In the genomic region with DNA sequence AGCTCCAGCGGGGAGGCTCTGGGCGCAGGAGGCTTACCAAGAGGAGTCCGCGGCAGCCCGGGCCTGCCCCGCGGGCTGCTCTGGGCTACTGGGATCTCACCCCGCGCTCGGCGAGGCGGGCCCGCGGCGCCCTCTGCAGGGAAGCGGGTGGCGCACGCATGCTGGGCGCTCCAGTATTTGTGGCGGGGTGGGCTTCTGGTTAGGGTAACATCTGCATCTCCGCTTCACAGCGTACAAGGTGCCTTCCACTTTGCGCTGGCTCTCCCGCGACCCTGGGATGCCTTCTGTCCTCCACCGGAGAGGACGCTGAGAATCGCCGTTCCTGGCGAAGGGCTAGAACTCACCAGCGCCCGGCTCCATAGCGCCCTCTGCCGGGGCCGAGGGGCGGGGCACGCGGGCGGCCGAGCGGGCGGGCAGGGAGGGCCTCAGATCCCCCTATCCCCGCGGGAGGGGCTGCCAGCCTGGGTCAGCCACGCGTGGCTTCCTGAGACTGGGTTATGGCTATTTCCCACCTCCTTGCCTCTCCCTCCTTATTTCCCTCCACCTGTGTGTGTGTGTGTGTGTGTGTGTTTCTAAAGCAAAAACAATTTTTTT, we compare ENCODE assay signal across 8 cellular contexts. TPM values are rescaled to one million over a fixed set of nuclear protein-coding genes. Genes with fewer than 3 reads are reported as not detected.
DNase-seq lines count a peak whose midpoint lies in the region; ATAC-seq and TF ChIP-seq lines count a peak whose summit lies in the region.

No MANE protein-coding gene starts in this region.

- peak; percentile 69 for TF ChIP-seq CTCF in AG04450 (IDR thresholded peaks at IDR 0.05; ENCODE audit: low read depth, low read length)

- H3K27me3 ChIP-seq in AG04450 (ENCODE audit: control insufficient read depth, insufficient read depth, low read length), result no peaks in the 10 kb centered on the region

- CTCF ChIA-PET in AG04450 (lab: Charles Lee), result interaction anchor here (0.6 to 2.7 kb wide), 27 partner anchors 9 to 480 kb away, joined by 3 to 16 read pairs (median 4); partner anchors contain the start of genes CTBS and PRKACB

- peak overlapping the region; percentile 66 for H3K4me3 ChIP-seq in AG04450 (ENCODE audit: low read depth, low read length)

- ATAC-seq in GM18868 (IDR thresholded peaks at IDR 0.05; ENCODE audit: unreplicated experiment) (peak; percentile 97), HG03135 (IDR thresholded peaks at IDR 0.05; ENCODE audit: unreplicated experiment) (peak; percentile 95)

- peak overlapping the region; percentile 77 for H3K27ac ChIP-seq in AG04450 (ENCODE audit: low read depth, low read length)

- DNase-seq in AG04450 (ENCODE audit: low read depth, low spot score) (no peak), NCI-H2196 treated with DMSO at 0.1 percent for 48 hours (lab: John Stamatoyannopoulos, UW; ENCODE audit: unreplicated experiment) (peak; percentile 81), cerebellar cortex (ENCODE audit: low spot score) (peak; percentile 76), kidney tubule cell (ENCODE audit: low spot score) (peak; percentile 87)
- DNase-seq in activated CD4-positive, CD25-positive, alpha-beta regulatory T cell treated with anti-CD3 and anti-CD28 coated beads, Interleukin-2, amount 50 U/mL, for 16 hours (ENCODE audit: low read depth, low spot score), result peak; percentile 60
- DNase-seq in stimulated activated CD4-positive, alpha-beta T cell treated with anti-CD3 and anti-CD28 coated beads, Interleukin-1b, Interleukin-23, amount 100 ng/mL, for 24 hours (ENCODE audit: low read depth in 4 of 4, low spot score in 1 of 4), result peak; percentile 55 to 71 (median 62)

- POLR2A ChIA-PET in AG04450 (lab: Yijun Ruan, JAX), result interaction anchor here (0.8 kb wide), 1 partner anchor 47 kb away, joined by 4 read pairs; the partner anchor contains the start of gene CTBS

- no peaks in the 10 kb centered on the region for H3K9me3 ChIP-seq in AG04450 (ENCODE audit: control insufficient read depth, insufficient read depth, low read length)

RNA-seq across cellular contexts. Expression of gene CTBS, which starts 46.6 kb away (rescaled TPM):
- polyA plus RNA-seq in AG04450 (2011; rRNA removed), result 25.0 and 37.3 TPM in 2 replicates
- polyA minus RNA-seq in AG04450 (2011; rRNA and poly(A)+ RNA removed), result 9.0 and 12.5 TPM in 2 replicates
